ENCODE assay signal across 13 cellular contexts in the genomic region with DNA sequence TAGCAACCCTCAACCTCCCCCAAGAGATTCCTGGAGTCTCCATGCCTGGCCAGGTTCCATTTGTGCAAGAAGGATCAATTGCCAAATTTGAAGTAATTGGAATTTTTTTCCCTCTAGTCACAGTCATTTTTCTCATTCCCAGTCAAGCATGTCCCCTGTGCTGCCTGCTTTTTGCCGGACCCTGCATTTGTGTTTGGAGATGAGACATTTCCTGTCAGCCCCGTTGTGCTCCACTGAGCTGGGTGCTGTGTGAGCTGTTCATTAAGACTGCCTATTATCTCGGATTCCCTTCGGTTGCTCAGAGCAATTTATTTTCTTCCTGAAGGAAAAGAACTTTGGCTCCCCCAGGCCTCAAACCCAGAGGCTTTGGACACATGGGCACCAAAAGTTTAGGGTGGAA.
DNase-seq lines count a peak whose midpoint lies in the region; ATAC-seq and TF ChIP-seq lines count a peak whose summit lies in the region.
"Had no signal": no experiment of that assay in that cellular context is flagged by ENCODE, and none has a peak within 500 bp of the region (broad histone marks: within the 10 kb centered on the region; RNA-seq: fewer than 3 reads in every experiment).

No MANE protein-coding gene starts in this region.

- ATAC-seq in GM21825 (IDR thresholded peaks at IDR 0.05; ENCODE audit: unreplicated experiment) (peak; percentile 43), GM19452 (IDR thresholded peaks at IDR 0.05; ENCODE audit: unreplicated experiment) (no peak)

- no peaks in the 10 kb centered on the region for H3K4me1 ChIP-seq in BE2C
- H3K4me1 ChIP-seq: left ventricle myocardium inferior had no signal

- H3K4me3 ChIP-seq in BE2C (ENCODE audit: low read depth, low read length) = no peak overlapping the region
- H3K4me3 ChIP-seq: cardiac muscle cell, left ventricle myocardium inferior had no signal

- H3K9me3 ChIP-seq in BE2C = no peaks in the 10 kb centered on the region

- peak; percentile 69 for DNase-seq in AG08395 (ENCODE audit: low spot score)
- DNase-seq in RKO (ENCODE audit: low spot score) = peak; percentile 28
- DNase-seq in glomerular visceral epithelial cell (ENCODE audit: extremely low spot score) = peak; percentile 94
- no peak for DNase-seq in BE2C
- DNase-seq in NCI-H1417 treated with DMSO at 0.1 percent for 48 hours (lab: John Stamatoyannopoulos, UW) = no peak
- no peak for DNase-seq in activated CD4-positive, alpha-beta T cell treated with anti-CD3 and anti-CD28 coated beads, Interleukin-2, amount 50 U/mL, for 1 hour
- DNase-seq: foreskin melanocyte; left ventricle myocardium inferior; NCI-H1930; stimulated activated CD4-positive, alpha-beta T cell treated with anti-CD3 and anti-CD28 coated beads, Interleukin-1b, Interleukin-23, amount 100 ng/mL, for 48 hours had no signal

- H3K27me3 ChIP-seq in BE2C = no peaks in the 10 kb centered on the region
- H3K27me3 ChIP-seq: cardiac muscle cell had no signal

- H3K36me3 ChIP-seq in BE2C = no peaks in the 10 kb centered on the region
- H3K36me3 ChIP-seq: cardiac muscle cell, left ventricle myocardium inferior had no signal

- TF ChIP-seq CTCF in BE2C (IDR thresholded peaks at IDR 0.05; ENCODE audit: low read depth, low read length) = no peak

Comparison
In these comparisons a context has a peak if more than half of its experiments do, and no peak if none do; other contexts are left out.
1. DNase-seq: peak in AG08395 (single experiment), RKO (single experiment) and glomerular visceral epithelial cell (single experiment); none in BE2C (single experiment), NCI-H1417 treated with DMSO at 0.1 percent for 48 hours (single experiment) and activated CD4-positive, alpha-beta T cell treated with anti-CD3 and anti-CD28 coated beads, Interleukin-2, amount 50 U/mL, for 1 hour (single experiment).